21 cellular contexts compared by ENCODE assay signal in the genomic region with DNA sequence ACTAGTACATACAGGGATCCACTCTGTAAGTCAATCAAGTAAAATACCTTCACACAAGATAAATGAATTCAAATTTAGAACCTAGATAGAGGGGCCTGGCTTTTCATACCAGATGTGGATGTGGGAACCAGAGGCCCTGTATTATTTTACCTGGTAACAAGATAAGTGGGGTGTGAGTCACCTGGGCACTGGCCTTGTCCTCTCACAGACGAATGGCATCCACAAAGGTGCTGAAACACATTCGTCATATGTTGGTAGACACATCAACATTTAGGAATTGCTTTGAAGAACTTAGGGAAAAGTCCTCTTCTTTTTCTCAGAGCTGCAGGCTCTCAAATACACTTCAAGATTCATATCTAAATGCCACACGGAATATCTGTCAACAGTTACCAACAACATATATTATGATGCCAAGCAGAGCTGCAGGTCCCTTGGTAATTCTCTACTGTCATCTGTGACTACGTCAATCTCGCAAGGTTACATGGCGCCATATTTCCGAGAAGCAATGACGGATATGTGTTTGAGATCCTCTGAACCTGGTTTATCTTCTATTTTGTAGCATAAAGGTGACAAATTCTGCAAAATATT.
A peak's percentile ranks its signal among the peaks of the same experiment; 100 is the strongest.
DNase-seq lines count a peak whose midpoint lies in the region; ATAC-seq, FAIRE-seq and TF ChIP-seq lines count a peak whose summit lies in the region.
"Had no signal": no experiment of that assay in that cellular context is flagged by ENCODE, and none has a peak within 500 bp of the region (broad histone marks: within the 10 kb centered on the region; RNA-seq: fewer than 3 reads in every experiment).

No MANE protein-coding gene starts in this region.

- no peak overlapping the region for H3K4me3 ChIP-seq in BE2C (ENCODE audit: low read depth, low read length)
- no peak overlapping the region for H3K4me3 ChIP-seq in PC-3 (ENCODE audit: low read length)
- H3K4me3 ChIP-seq in astrocyte (ENCODE audit: insufficient read depth, low read depth, low read length) = no peak overlapping the region
- H3K4me3 ChIP-seq in keratinocyte (ENCODE audit: control insufficient read depth in 2 of 3, extremely low read depth in 1 of 3, insufficient read depth in 2 of 3, low read depth in 1 of 3, low read length in 3 of 3) = no peak overlapping the region
- H3K4me3 ChIP-seq: BLaER1, MG63, Peyer's patch had no signal

- no peaks in the 10 kb centered on the region for H3K9me1 ChIP-seq in keratinocyte (ENCODE audit: control insufficient read depth, extremely low read depth, insufficient read depth, low read length)

- BruUV-seq in PC-3 (replicated peaks; lab: Mats Ljungman, UMichigan) = no TSS peak

- TF ChIP-seq CTCF in BE2C (IDR thresholded peaks at IDR 0.05; ENCODE audit: low read depth, low read length) = no peak
- TF ChIP-seq CTCF in PC-3 (conservative IDR thresholded peaks at IDR 0.05; ENCODE audit: low read depth, low read length) = no peak
- TF ChIP-seq CTCF in astrocyte (IDR thresholded peaks at IDR 0.05; ENCODE audit: insufficient read depth, low read depth, low read length) = no peak
- TF ChIP-seq CTCF in keratinocyte (optimal IDR thresholded peaks at IDR 0.05 in 1 of 3, IDR thresholded peaks at IDR 0.05 in 1 of 3, conservative IDR thresholded peaks at IDR 0.05 in 1 of 3; ENCODE audit: extremely low read depth in 1 of 3, insufficient read depth in 2 of 3, low read length in 3 of 3) = no peak
- TF ChIP-seq CTCF in omental fat pad (IDR thresholded peaks at IDR 0.05) = no peak

- H3F3A ChIP-seq in PC-3 (ENCODE audit: low read length, unreplicated experiment) = no peaks in the 10 kb centered on the region

- DNase-seq in BE2C = peak; percentile 14
- peak; percentile 33 for DNase-seq in PC-3
- no peak for DNase-seq in astrocyte (ENCODE audit: low read depth)
- DNase-seq in keratinocyte (ENCODE audit: low read depth, low spot score) = no peak
- no peak for DNase-seq in EL
- no peak for DNase-seq in omental fat pad (ENCODE audit: low spot score)
- DNase-seq in GM03348 (ENCODE audit: low spot score) = no peak
- DNase-seq: CD4-positive, CD25-positive, alpha-beta regulatory T cell; DMS153; KBM-7; MG63; NCI-H1105 treated with DMSO at 0.1 percent for 48 hours; NCI-H2029; NCI-H69; Peyer's patch had no signal

- H3K36me3 Mint-ChIP-seq in astrocyte (ENCODE audit: low read depth, unreplicated experiment) = no peaks in the 10 kb centered on the region
- H3K36me3 Mint-ChIP-seq: CD4-positive, CD25-positive, alpha-beta regulatory T cell had no signal

- peak overlapping the region; percentile 27 for H3K27ac Mint-ChIP-seq in astrocyte (ENCODE audit: unreplicated experiment)
- H3K27ac Mint-ChIP-seq: CD4-positive, CD25-positive, alpha-beta regulatory T cell had no signal

- H3K4me1 Mint-ChIP-seq in astrocyte (ENCODE audit: low read depth, unreplicated experiment) = no peaks in the 10 kb centered on the region
- H3K4me1 Mint-ChIP-seq: CD4-positive, CD25-positive, alpha-beta regulatory T cell had no signal

- POLR2A ChIA-PET in PC-3 (lab: Charles Lee; ENCODE audit: unreplicated experiment) = no interaction called here

- H3K27ac ChIP-seq in PC-3 (ENCODE audit: low read length) (no peak overlapping the region), astrocyte (ENCODE audit: low read depth, low read length) (no peak overlapping the region), keratinocyte (ENCODE audit: control insufficient read depth, insufficient read depth, low read length) (no peak overlapping the region)
- H3K27ac ChIP-seq: BLaER1, Peyer's patch had no signal

- no peaks in the 10 kb centered on the region for H3K9me2 ChIP-seq in PC-3 (replicated peaks; ENCODE audit: low read length)

- peaks cover 8% of the 10 kb centered on the region for H3K4me1 ChIP-seq in BE2C
- H3K4me1 ChIP-seq in PC-3 (ENCODE audit: insufficient read depth, low read length) = no peaks in the 10 kb centered on the region
- H3K4me1 ChIP-seq in astrocyte (ENCODE audit: insufficient read depth, low read length) = no peaks in the 10 kb centered on the region
- peaks cover 2% of the 10 kb centered on the region for H3K4me1 ChIP-seq in keratinocyte (ENCODE audit: control insufficient read depth, extremely low read depth, insufficient read depth, low read length)
- H3K4me1 ChIP-seq: BLaER1, Peyer's patch had no signal

- CTCF ChIA-PET in PC-3 (lab: Charles Lee) = no interaction called here

- no peak overlapping the region for H3K4me3 Mint-ChIP-seq in astrocyte (ENCODE audit: unreplicated experiment)
- H3K4me3 Mint-ChIP-seq: CD4-positive, CD25-positive, alpha-beta regulatory T cell had no signal

- intact Hi-C loops in PC-3 (cut with micrococcal nuclease) = no loop called here

- H3K27me3 ChIP-seq in BE2C (no peaks in the 10 kb centered on the region), PC-3 (ENCODE audit: low read length) (no peaks in the 10 kb centered on the region), astrocyte (ENCODE audit: insufficient read depth, low read length) (no peaks in the 10 kb centered on the region), keratinocyte (ENCODE audit: control insufficient read depth, extremely low read depth, insufficient read depth, low read length) (no peaks in the 10 kb centered on the region)
- H3K27me3 ChIP-seq: BLaER1, MG63, Peyer's patch had no signal

- H3K79me2 ChIP-seq in PC-3 (ENCODE audit: low read length) (no peaks in the 10 kb centered on the region), astrocyte (ENCODE audit: insufficient read depth, low read length) (no peaks in the 10 kb centered on the region), keratinocyte (ENCODE audit: control insufficient read depth, insufficient read depth, low read length) (no peaks in the 10 kb centered on the region)

- H3K4me2 ChIP-seq in PC-3 (ENCODE audit: low read length) (no peak overlapping the region), astrocyte (ENCODE audit: low read length) (no peak overlapping the region), keratinocyte (ENCODE audit: control insufficient read depth, extremely low read depth, insufficient read depth, low read depth, low read length) (no peak overlapping the region)
- H3K4me2 ChIP-seq: BLaER1 had no signal

- H4K20me1 ChIP-seq in PC-3 (ENCODE audit: low read length) (no peaks in the 10 kb centered on the region), astrocyte (ENCODE audit: insufficient read depth, low read length) (no peaks in the 10 kb centered on the region), keratinocyte (ENCODE audit: control insufficient read depth, extremely low read depth, insufficient read depth, low read length) (no peaks in the 10 kb centered on the region)
- H4K20me1 ChIP-seq: BLaER1 had no signal

- dilution Hi-C loops in keratinocyte (cut with MboI; ENCODE audit: extremely low pct_ligation_motif_present, low sequenced_read_pairs) = no loop called here

- H3K9me3 Mint-ChIP-seq in astrocyte (ENCODE audit: unreplicated experiment) = peaks cover 3% of the 10 kb centered on the region

- peaks cover 2% of the 10 kb centered on the region for H3K27me3 Mint-ChIP-seq in astrocyte (ENCODE audit: low read depth, unreplicated experiment)
- H3K27me3 Mint-ChIP-seq: CD4-positive, CD25-positive, alpha-beta regulatory T cell had no signal

- H2AFZ ChIP-seq in PC-3 (ENCODE audit: low read length) (no peak overlapping the region), astrocyte (ENCODE audit: low read depth, low read length) (no peak overlapping the region), keratinocyte (ENCODE audit: control insufficient read depth, low read length) (no peak overlapping the region)

- no peak for ATAC-seq in PC-3
- ATAC-seq in GM21447 (IDR thresholded peaks at IDR 0.05; ENCODE audit: unreplicated experiment) = no peak
- no peak for ATAC-seq in omental fat pad (ENCODE audit: low FRiP score)
- ATAC-seq: SK-N-SH treated with all-trans-retinoic acid at 6 μM for 48 hours had no signal

- FAIRE-seq in astrocyte (lab: Jason Lieb, UNC) = no peak
- peak; percentile 55 for FAIRE-seq in keratinocyte (lab: Jason Lieb, UNC)
- FAIRE-seq: G401.6, GM12891, GM19239 had no signal

- H3K9me3 ChIP-seq in BE2C (no peaks in the 10 kb centered on the region), PC-3 (ENCODE audit: low read length) (no peaks in the 10 kb centered on the region), astrocyte (ENCODE audit: insufficient read depth, low read depth, low read length) (no peaks in the 10 kb centered on the region), keratinocyte (ENCODE audit: control insufficient read depth, low read depth, low read length) (no peaks in the 10 kb centered on the region)
- H3K9me3 ChIP-seq: BLaER1, MG63, Peyer's patch had no signal

- no peaks in the 10 kb centered on the region for H3K36me3 ChIP-seq in BE2C
- H3K36me3 ChIP-seq in PC-3 (ENCODE audit: low read depth, low read length) = no peaks in the 10 kb centered on the region
- H3K36me3 ChIP-seq in astrocyte (ENCODE audit: insufficient read depth, low read length) = no peaks in the 10 kb centered on the region
- H3K36me3 ChIP-seq in keratinocyte (ENCODE audit: control insufficient read depth in 2 of 2, extremely low read depth in 1 of 2, insufficient read depth in 2 of 2, low read length in 2 of 2) = no peaks in the 10 kb centered on the region
- H3K36me3 ChIP-seq: BLaER1, MG63, Peyer's patch had no signal

- H3K9ac ChIP-seq in PC-3 (ENCODE audit: low read length) (no peak overlapping the region), astrocyte (ENCODE audit: low read length) (no peak overlapping the region), keratinocyte (ENCODE audit: control insufficient read depth, extremely low read depth, insufficient read depth, low read length) (no peak overlapping the region)
- H3K9ac ChIP-seq: BLaER1 had no signal

Comparison
In these comparisons a context has a peak if more than half of its experiments do, and no peak if none do; other contexts are left out.
1. DNase-seq: peak in BE2C (single experiment) and PC-3 (single experiment); none in astrocyte (single experiment), keratinocyte (single experiment), EL (single experiment), omental fat pad (single experiment) and GM03348 (single experiment).